ENCODE assay signal across 14 cellular contexts in the genomic region with DNA sequence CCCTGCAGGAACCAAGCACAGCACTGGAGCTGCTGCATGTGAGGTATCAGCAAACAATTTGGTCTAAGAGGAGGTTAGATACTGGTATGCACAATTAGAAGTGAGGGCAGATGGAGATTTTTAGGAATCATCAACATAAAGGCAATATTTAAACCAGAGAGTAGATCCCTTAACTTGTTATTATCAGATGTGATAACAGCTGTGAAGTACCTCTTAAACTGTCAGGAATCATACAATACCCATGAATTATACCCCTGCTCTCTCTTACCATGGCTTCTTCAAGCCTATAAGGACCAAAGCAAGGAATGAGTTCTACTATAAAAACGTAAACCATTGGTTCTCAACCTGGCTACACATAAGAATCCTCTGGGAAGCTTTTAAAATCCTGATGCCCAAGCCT.
"Had no signal": no experiment of that assay in that cellular context is flagged by ENCODE, and none has a peak within 500 bp of the region (broad histone marks: within the 10 kb centered on the region; RNA-seq: fewer than 3 reads in every experiment).

No MANE protein-coding gene starts in this region.

- H3K4me3 Mint-ChIP-seq: activated naive CD8-positive, alpha-beta T cell treated with anti-CD3 and anti-CD28 coated beads, Interleukin-2, amount 10 ng/mL, durations not matched to agents 7 days and 5 days had no signal

- H2AFZ ChIP-seq: parathyroid adenoma had no signal

- H3K27ac ChIP-seq: parathyroid adenoma had no signal

- DNase-seq: activated CD4-positive, alpha-beta T cell treated with anti-CD3 and anti-CD28 coated beads, Interleukin-2, amount 50 U/mL, for 48 hours; activated CD4-positive, CD25-positive, alpha-beta regulatory T cell treated with anti-CD3 and anti-CD28 coated beads, Interleukin-2, amount 50 U/mL, for 72 hours; activated gamma-delta T cell treated with Interleukin-2 at 50 U/mL for 16 hours; activated naive CD8-positive, alpha-beta T cell treated with anti-CD3 and anti-CD28 coated beads, Interleukin-2, amount 10 ng/mL, durations not matched to agents 7 days and 5 days; activated T-cell treated with anti-CD3 and anti-CD28 coated beads, Interleukin-2, amount 50 U/mL, for 48 hours; anterior cingulate cortex; dorsolateral prefrontal cortex; kidney; midbrain; tibial artery had no signal

- H3K27ac Mint-ChIP-seq: activated naive CD8-positive, alpha-beta T cell treated with anti-CD3 and anti-CD28 coated beads, Interleukin-2, amount 10 ng/mL, durations not matched to agents 7 days and 5 days had no signal

- H3K4me3 ChIP-seq: breast epithelium, dorsolateral prefrontal cortex, tibial artery had no signal

- H3K9me3 ChIP-seq: breast epithelium, tibial artery had no signal

- H3K27me3 ChIP-seq: breast epithelium, tibial artery had no signal

- H3K36me3 ChIP-seq: breast epithelium, tibial artery had no signal

- H3K79me2 ChIP-seq: parathyroid adenoma had no signal

- H3K9ac ChIP-seq: parathyroid adenoma had no signal

- H3K9me3 Mint-ChIP-seq: activated naive CD8-positive, alpha-beta T cell treated with anti-CD3 and anti-CD28 coated beads, Interleukin-2, amount 10 ng/mL, durations not matched to agents 7 days and 5 days had no signal

- FAIRE-seq: endometrium, frontal cortex, kidney had no signal
